In genomic region chr17:78132767-78133178, GRCh38 we compare ENCODE assay signal across 10 cellular contexts. TPM values are rescaled to one million over a fixed set of nuclear protein-coding genes. Genes with fewer than 3 reads are reported as not detected.
DNase-seq lines count a peak whose midpoint lies in the region; ATAC-seq and TF ChIP-seq lines count a peak whose summit lies in the region.
"Had no signal": no experiment of that assay in that cellular context is flagged by ENCODE, and none has a peak within 500 bp of the region (broad histone marks: within the 10 kb centered on the region; RNA-seq: fewer than 3 reads in every experiment).

No MANE protein-coding gene starts in this region.

- DNase-seq in CD8-positive, alpha-beta T cell = no peak
- no peak for DNase-seq in activated naive CD8-positive, alpha-beta T cell treated with anti-CD3 and anti-CD28 coated beads for 36 hours
- DNase-seq in natural killer cell treated with Interleukin-12 subunit alpha and Interleukin-12 subunit beta and Interleukin-15 and Interleukin-18, amount 100 ng/mL, for 72 hours (ENCODE audit: low spot score) = no peak
- DNase-seq in NCI-H69 (lab: John Stamatoyannopoulos, UW) = no peak
- no peak for DNase-seq in DMS 273 (lab: John Stamatoyannopoulos, UW; ENCODE audit: unreplicated experiment)
- no peak for DNase-seq in superior temporal gyrus (ENCODE audit: extremely low spot score)
- no peak for DNase-seq in stimulated activated CD4-positive, alpha-beta T cell treated with anti-CD3 and anti-CD28 coated beads, Interleukin-12 subunit alpha, Interleukin-12 subunit beta, amount 100 ng/mL, for 4 hours
- DNase-seq: COR-L47 had no signal

- POLR2A ChIA-PET in CD8-positive, alpha-beta T cell (lab: Charles Lee) = interaction anchor here (13.7 to 18.5 kb wide), 3 partner anchors 3 to 22 kb away, joined by 201 to 583 read pairs (median 583); partner anchors contain the start of genes TMC6 and TMC8

- peaks cover 62% of the 10 kb centered on the region for H3K4me1 Mint-ChIP-seq in CD8-positive, alpha-beta T cell (ENCODE audit: low read depth)
- peaks cover 52% of the 10 kb centered on the region for H3K4me1 Mint-ChIP-seq in activated naive CD8-positive, alpha-beta T cell treated with anti-CD3 and anti-CD28 coated beads for 36 hours
- peaks cover 47 to 56% of the 10 kb centered on the region in 2 donors for H3K4me1 Mint-ChIP-seq in natural killer cell treated with Interleukin-12 subunit alpha and Interleukin-12 subunit beta and Interleukin-15 and Interleukin-18, amount 100 ng/mL, for 72 hours (ENCODE audit: low read depth in 2 of 2)

- TF ChIP-seq CTCF in CD8-positive, alpha-beta T cell (IDR thresholded peaks at IDR 0.05) = no peak

- peak overlapping the region; percentile 88 for H3K27ac Mint-ChIP-seq in CD8-positive, alpha-beta T cell
- peak overlapping the region; percentile 55 for H3K27ac Mint-ChIP-seq in activated naive CD8-positive, alpha-beta T cell treated with anti-CD3 and anti-CD28 coated beads for 36 hours
- H3K27ac Mint-ChIP-seq in natural killer cell treated with Interleukin-12 subunit alpha and Interleukin-12 subunit beta and Interleukin-15 and Interleukin-18, amount 100 ng/mL, for 72 hours = peak overlapping the region; percentile 54 to 72

- H3K4me3 ChIP-seq in CD8-positive, alpha-beta T cell (ENCODE audit: low read depth, low read length) = peak overlapping the region; percentile 95

- peak overlapping the region; percentile 37 for H3K27ac ChIP-seq in CD8-positive, alpha-beta T cell (ENCODE audit: low read depth, low read length)
- peak overlapping the region; percentile 97 for H3K27ac ChIP-seq in KOPT-K1 (ENCODE audit: low read depth, low read length, poor library complexity, severe bottlenecking)

- no peaks in the 10 kb centered on the region for H3K27me3 ChIP-seq in CD8-positive, alpha-beta T cell (ENCODE audit: insufficient read depth, low read length)

- no peaks in the 10 kb centered on the region for H3K9me3 ChIP-seq in CD8-positive, alpha-beta T cell (ENCODE audit: low read length)
- H3K9me3 ChIP-seq in KOPT-K1 (ENCODE audit: insufficient read depth, low read length, poor library complexity, severe bottlenecking) = no peaks in the 10 kb centered on the region

- no peak for ATAC-seq in CD8-positive, alpha-beta T cell
- no peak for ATAC-seq in natural killer cell treated with Interleukin-12 subunit alpha and Interleukin-12 subunit beta and Interleukin-15 and Interleukin-18, amount 100 ng/mL, for 72 hours

- no peaks in the 10 kb centered on the region for H3K9me3 Mint-ChIP-seq in CD8-positive, alpha-beta T cell
- no peaks in the 10 kb centered on the region for H3K9me3 Mint-ChIP-seq in activated naive CD8-positive, alpha-beta T cell treated with anti-CD3 and anti-CD28 coated beads for 36 hours
- no peaks in the 10 kb centered on the region for H3K9me3 Mint-ChIP-seq in natural killer cell treated with Interleukin-12 subunit alpha and Interleukin-12 subunit beta and Interleukin-15 and Interleukin-18, amount 100 ng/mL, for 72 hours

- H3K4me3 Mint-ChIP-seq in CD8-positive, alpha-beta T cell = peak overlapping the region; percentile 79
- peak overlapping the region; percentile 76 for H3K4me3 Mint-ChIP-seq in activated naive CD8-positive, alpha-beta T cell treated with anti-CD3 and anti-CD28 coated beads for 36 hours
- peak overlapping the region; percentile 86 for H3K4me3 Mint-ChIP-seq in natural killer cell treated with Interleukin-12 subunit alpha and Interleukin-12 subunit beta and Interleukin-15 and Interleukin-18, amount 100 ng/mL, for 72 hours

- H3K36me3 ChIP-seq in CD8-positive, alpha-beta T cell (ENCODE audit: insufficient read depth, low read length) = peaks cover 28% of the 10 kb centered on the region
- H3K36me3 ChIP-seq in KOPT-K1 (ENCODE audit: insufficient read depth, low read length) = peaks cover 56% of the 10 kb centered on the region

- peaks cover 62% of the 10 kb centered on the region for H3K4me1 ChIP-seq in CD8-positive, alpha-beta T cell (ENCODE audit: insufficient read depth, low read length)

- intact Hi-C loops in CD8-positive, alpha-beta T cell (cut with DNase I, micrococcal nuclease) = loop anchor here (2.0 to 10.0 kb wide), 7 partner anchors 35 to 1398 kb away; partner anchors contain the start of genes MFSD11 (in 1 of the 2), SRSF2 (in 1 of the 2) and SYNGR2 (in 1 of the 2)

- CTCF ChIA-PET in CD8-positive, alpha-beta T cell (lab: Charles Lee) = interaction anchor here (6.4 to 12.3 kb wide), 3 partner anchors 10 to 45 kb away, joined by 58 to 200 read pairs (median 181); partner anchors contain the start of gene TMC6

- H3K27me3 Mint-ChIP-seq in CD8-positive, alpha-beta T cell (ENCODE audit: low read depth) = no peaks in the 10 kb centered on the region
- H3K27me3 Mint-ChIP-seq in activated naive CD8-positive, alpha-beta T cell treated with anti-CD3 and anti-CD28 coated beads for 36 hours = no peaks in the 10 kb centered on the region
- no peaks in the 10 kb centered on the region for H3K27me3 Mint-ChIP-seq in natural killer cell treated with Interleukin-12 subunit alpha and Interleukin-12 subunit beta and Interleukin-15 and Interleukin-18, amount 100 ng/mL, for 72 hours

- H3K36me3 Mint-ChIP-seq in CD8-positive, alpha-beta T cell = peaks cover 52% of the 10 kb centered on the region
- H3K36me3 Mint-ChIP-seq in activated naive CD8-positive, alpha-beta T cell treated with anti-CD3 and anti-CD28 coated beads for 36 hours = peaks cover 56% of the 10 kb centered on the region
- peaks cover 18% of the 10 kb centered on the region for H3K36me3 Mint-ChIP-seq in natural killer cell treated with Interleukin-12 subunit alpha and Interleukin-12 subunit beta and Interleukin-15 and Interleukin-18, amount 100 ng/mL, for 72 hours

RNA-seq across cellular contexts. Expression of gene TMC8, which starts 2.2 kb away (rescaled TPM):
- total RNA-seq in CD8-positive, alpha-beta T cell = 100 to 1,000 TPM; 312 to 315 TPM
- total RNA-seq in activated naive CD8-positive, alpha-beta T cell treated with anti-CD3 and anti-CD28 coated beads for 36 hours = 100 to 1,000 TPM; 133 to 136 TPM
- 100 to 1,000 TPM in 1 of 2 donors, 10 to 100 TPM in 1; 87.1 to 209 TPM for total RNA-seq in natural killer cell treated with Interleukin-12 subunit alpha and Interleukin-12 subunit beta and Interleukin-15 and Interleukin-18, amount 100 ng/mL, for 72 hours

RNA-seq across cellular contexts. Expression of gene TMC6, which starts 4.2 kb away (rescaled TPM):
- 100 to 1,000 TPM; 518 to 535 TPM for total RNA-seq in CD8-positive, alpha-beta T cell
- total RNA-seq in activated naive CD8-positive, alpha-beta T cell treated with anti-CD3 and anti-CD28 coated beads for 36 hours = 100 to 1,000 TPM; 119 to 125 TPM
- 100 to 1,000 TPM; 282 to 351 TPM for total RNA-seq in natural killer cell treated with Interleukin-12 subunit alpha and Interleukin-12 subunit beta and Interleukin-15 and Interleukin-18, amount 100 ng/mL, for 72 hours

RNA-seq across cellular contexts. Expression of gene C17orf99, which starts 13.4 kb away (rescaled TPM):
- not detected for total RNA-seq in CD8-positive, alpha-beta T cell
- not detected for total RNA-seq in activated naive CD8-positive, alpha-beta T cell treated with anti-CD3 and anti-CD28 coated beads for 36 hours
- not detected for total RNA-seq in natural killer cell treated with Interleukin-12 subunit alpha and Interleukin-12 subunit beta and Interleukin-15 and Interleukin-18, amount 100 ng/mL, for 72 hours
- total RNA-seq: mucosa of gallbladder had no signal

RNA-seq across cellular contexts. Expression of gene SYNGR2, which starts 35.6 kb away (rescaled TPM):
- 10 to 100 TPM; 36.4 to 36.7 TPM for total RNA-seq in CD8-positive, alpha-beta T cell
- 100 to 1,000 TPM; 126 to 127 TPM for total RNA-seq in activated naive CD8-positive, alpha-beta T cell treated with anti-CD3 and anti-CD28 coated beads for 36 hours
- total RNA-seq in natural killer cell treated with Interleukin-12 subunit alpha and Interleukin-12 subunit beta and Interleukin-15 and Interleukin-18, amount 100 ng/mL, for 72 hours = 100 to 1,000 TPM in 1 of 2 donors, 10 to 100 TPM in 1; 84.9 to 120 TPM

RNA-seq across cellular contexts. Expression of gene TK1, which starts 54.1 kb away (rescaled TPM):
- total RNA-seq in CD8-positive, alpha-beta T cell = 1 to 10 TPM in 1 of 2 experiments, under 1 TPM in 1; 0.76 to 1.1 TPM
- 100 to 1,000 TPM; 144 to 150 TPM for total RNA-seq in activated naive CD8-positive, alpha-beta T cell treated with anti-CD3 and anti-CD28 coated beads for 36 hours
- total RNA-seq in natural killer cell treated with Interleukin-12 subunit alpha and Interleukin-12 subunit beta and Interleukin-15 and Interleukin-18, amount 100 ng/mL, for 72 hours = 100 to 1,000 TPM in 1 of 2 donors, 10 to 100 TPM in 1; 66.8 to 138 TPM
